1 cellular context compared by ENCODE assay signal in genomic region chr9:124030969-124031451, GRCh38.
TF ChIP-seq lines count a peak whose summit lies in the region.

No MANE protein-coding gene starts in this region.

TF ChIP-seq in GM12878, 131 proteins besides CTCF, POLR2A, EP300 and RAD21 (continued from another document and continues in another):
- TF ChIP-seq ELK1 (IDR thresholded peaks at IDR 0.05; ENCODE audit: low read depth, low read length) (no peak), RELB (IDR thresholded peaks at IDR 0.05; ENCODE audit: low read depth) (peak; percentile 80), KAT2A (conservative IDR thresholded peaks at IDR 0.05; ENCODE audit: control insufficient read depth, low read depth, low read length) (no peak), KDM1A (IDR thresholded peaks at IDR 0.05; ENCODE audit: borderline replicate concordance) (no peak), BCL3 (IDR thresholded peaks at IDR 0.05; ENCODE audit: borderline replicate concordance, insufficient read depth, low read depth, low read length, poor library complexity, severe bottlenecking) (no peak), NFIC (IDR thresholded peaks at IDR 0.05; ENCODE audit: low read depth, low read length) (no peak), MAX (IDR thresholded peaks at IDR 0.05; ENCODE audit: low read depth, low read length) (no peak), BACH1 (IDR thresholded peaks at IDR 0.05; ENCODE audit: borderline replicate concordance) (peak; percentile 56; the same call in 1 of the 2 replicates), E2F8 (IDR thresholded peaks at IDR 0.05; ENCODE audit: low read depth, partially characterized antibody) (no peak), SREBF2 (IDR thresholded peaks at IDR 0.05; ENCODE audit: low read length) (no peak), CEBPZ (IDR thresholded peaks at IDR 0.05; ENCODE audit: low read depth, low read length) (no peak), ZNF274 (IDR thresholded peaks at IDR 0.05; ENCODE audit: insufficient read depth, insufficient read length) (no peak), USF1 (IDR thresholded peaks at IDR 0.05; ENCODE audit: borderline replicate concordance, extremely low read length, insufficient read depth, low read depth, low read length) (no peak), MYB (IDR thresholded peaks at IDR 0.05; ENCODE audit: borderline replicate concordance, low read depth, low read length) (no peak), PML (IDR thresholded peaks at IDR 0.05; ENCODE audit: low read length) (no peak), NKRF (conservative IDR thresholded peaks at IDR 0.05) (no peak), SPI1 (IDR thresholded peaks at IDR 0.05; ENCODE audit: borderline replicate concordance, insufficient read depth, low read depth, low read length) (peak; percentile 90), TCF7 (IDR thresholded peaks at IDR 0.05; ENCODE audit: borderline replicate concordance) (no peak), ZBTB40 (IDR thresholded peaks at IDR 0.05; ENCODE audit: borderline replicate concordance) (no peak), BMI1 (IDR thresholded peaks at IDR 0.05; ENCODE audit: borderline replicate concordance) (peak; percentile 30; the same call in 1 of the 2 replicates), SMAD5 (IDR thresholded peaks at IDR 0.05; ENCODE audit: low read depth) (no peak), MYC (IDR thresholded peaks at IDR 0.05; ENCODE audit: insufficient read depth, insufficient read length, insufficient replicate concordance, low read length, severe bottlenecking) (no peak), RBBP5 (conservative IDR thresholded peaks at IDR 0.05) (no peak), WRNIP1 (IDR thresholded peaks at IDR 0.05; ENCODE audit: borderline replicate concordance, low read depth, low read length) (no peak), E4F1 (IDR thresholded peaks at IDR 0.05; ENCODE audit: borderline replicate concordance, partially characterized antibody) (no peak), HSF1 (IDR thresholded peaks at IDR 0.05; ENCODE audit: low read depth, low read length) (no peak), CHD1 (IDR thresholded peaks at IDR 0.05; ENCODE audit: low read depth, low read length) (no peak), ESRRA (IDR thresholded peaks at IDR 0.05; ENCODE audit: low read length) (no peak)
